Comparison of ENCODE assay signal across 11 cellular contexts in the genomic region with DNA sequence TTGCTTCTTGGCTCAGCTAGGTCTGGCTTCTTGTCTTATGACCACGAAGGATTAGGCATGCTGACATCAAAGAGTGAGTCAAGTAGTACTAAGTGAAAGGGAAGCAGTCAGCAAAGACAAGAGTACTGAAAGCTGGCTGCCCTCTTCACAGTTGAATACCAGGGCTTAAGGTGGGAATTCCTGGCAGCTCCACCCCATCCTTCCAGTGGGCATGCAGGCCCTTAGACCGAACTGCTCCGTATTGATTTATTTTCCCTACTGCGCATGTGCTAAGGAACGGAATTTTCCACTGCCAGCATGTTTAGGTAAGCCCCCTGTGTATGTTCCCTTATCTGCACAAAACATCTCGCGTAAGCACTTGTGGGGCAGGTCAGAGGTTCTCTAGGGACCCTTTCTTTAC.
DNase-seq lines count a peak whose midpoint lies in the region; TF ChIP-seq lines count a peak whose summit lies in the region.
"Had no signal": no experiment of that assay in that cellular context is flagged by ENCODE, and none has a peak within 500 bp of the region (broad histone marks: within the 10 kb centered on the region; RNA-seq: fewer than 3 reads in every experiment).

No MANE protein-coding gene starts in this region.

- H3K27me3 ChIP-seq in neuronal stem cell (ENCODE audit: control insufficient read depth in 3 of 3, insufficient read depth in 3 of 3, low read depth in 1 of 3, low read length in 3 of 3): no peaks in the 10 kb centered on the region
- no peaks in the 10 kb centered on the region for H3K27me3 ChIP-seq in transverse colon
- no peaks in the 10 kb centered on the region for H3K27me3 ChIP-seq in effector memory CD4-positive, alpha-beta T cell (replicated peaks; ENCODE audit: control insufficient read depth, insufficient read depth, low read length, poor library complexity, severe bottlenecking)
- no peaks in the 10 kb centered on the region for H3K27me3 ChIP-seq in suprapubic skin
- H3K27me3 ChIP-seq: sigmoid colon had no signal

- no peak overlapping the region for H3K4me2 ChIP-seq in neuronal stem cell (ENCODE audit: insufficient read depth, low read length, poor library complexity, severe bottlenecking)

- no CpG with 5 or more reads among the region's 7 CpGs for WGBS in neuronal stem cell (ENCODE audit: extremely low coverage in 2 of 2, insufficient read length in 2 of 2, insufficient replicate concordance in 1 of 2), 2 donors
- 50 to 58% methylated on average over 1 to 7 of the region's 7 CpGs for WGBS in transverse colon (ENCODE audit: low coverage in 1 of 2), 2 donors
- WGBS in suprapubic skin: 52% methylated on average over 7 of the region's 7 CpGs

- H3K9ac ChIP-seq in neuronal stem cell (ENCODE audit: low read depth, low read length, poor library complexity): no peak overlapping the region

- no peak for TF ChIP-seq CTCF in epithelial cell of proximal tubule (conservative IDR thresholded peaks at IDR 0.05; ENCODE audit: low read depth, low read length)
- no peak for TF ChIP-seq CTCF in transverse colon (IDR thresholded peaks at IDR 0.05)
- no peak for TF ChIP-seq CTCF in suprapubic skin (IDR thresholded peaks at IDR 0.05)

- H2BK120ac ChIP-seq in neuronal stem cell (ENCODE audit: low read depth, low read length): no peak overlapping the region

- no peak overlapping the region for H3K4me3 ChIP-seq in epithelial cell of proximal tubule (ENCODE audit: low read depth, low read length)
- no peak overlapping the region for H3K4me3 ChIP-seq in neuronal stem cell (ENCODE audit: low read length in 2 of 2)
- no peak overlapping the region for H3K4me3 ChIP-seq in transverse colon
- H3K4me3 ChIP-seq in effector memory CD4-positive, alpha-beta T cell (ENCODE audit: insufficient read depth, low read depth, low read length, poor library complexity, severe bottlenecking): no peak overlapping the region
- no peak overlapping the region for H3K4me3 ChIP-seq in suprapubic skin
- H3K4me3 ChIP-seq: sigmoid colon had no signal

- no peak overlapping the region for H2AK5ac ChIP-seq in neuronal stem cell (ENCODE audit: low read depth, low read length)

- H3K36me3 ChIP-seq in neuronal stem cell (replicated peaks in 1 of 2; ENCODE audit: control insufficient read depth in 2 of 2, insufficient read depth in 2 of 2, low read length in 2 of 2): no peaks in the 10 kb centered on the region
- no peaks in the 10 kb centered on the region for H3K36me3 ChIP-seq in transverse colon
- no peaks in the 10 kb centered on the region for H3K36me3 ChIP-seq in effector memory CD4-positive, alpha-beta T cell (ENCODE audit: control insufficient read depth, insufficient read depth, low read length)
- no peaks in the 10 kb centered on the region for H3K36me3 ChIP-seq in suprapubic skin
- H3K36me3 ChIP-seq: sigmoid colon had no signal

- no peak for TF ChIP-seq EP300 in transverse colon (IDR thresholded peaks at IDR 0.05; ENCODE audit: low read depth)
- no peak for TF ChIP-seq EP300 in suprapubic skin (IDR thresholded peaks at IDR 0.05)

- H2BK12ac ChIP-seq in neuronal stem cell (ENCODE audit: low read length): no peak overlapping the region

- no peak overlapping the region for H3K14ac ChIP-seq in neuronal stem cell (ENCODE audit: low read length)

- peak overlapping the region; percentile 2 for H2AFZ ChIP-seq in neuronal stem cell (ENCODE audit: low read length)

- H2BK5ac ChIP-seq in neuronal stem cell (ENCODE audit: low read length): no peak overlapping the region

- H3K27ac ChIP-seq in neuronal stem cell (replicated peaks; ENCODE audit: low read length): no peak overlapping the region
- H3K27ac ChIP-seq in transverse colon: no peak overlapping the region
- H3K27ac ChIP-seq in effector memory CD4-positive, alpha-beta T cell (ENCODE audit: insufficient read depth, low read length, poor library complexity, severe bottlenecking): no peak overlapping the region
- H3K27ac ChIP-seq in suprapubic skin: no peak overlapping the region
- H3K27ac ChIP-seq: sigmoid colon had no signal

- no peak overlapping the region for H4K8ac ChIP-seq in neuronal stem cell (ENCODE audit: low read depth, low read length)

- DNase-seq in GM03348 (ENCODE audit: low spot score) (peak; percentile 37), NCI-H226 (peak; percentile 72), epithelial cell of proximal tubule (ENCODE audit: low read depth) (peak; percentile 6), neuronal stem cell (ENCODE audit: low spot score) (peak; percentile 4), transverse colon (no peak), germinal center (ENCODE audit: low spot score) (no peak), suprapubic skin (ENCODE audit: low spot score in 2 of 2) (no peak)
- no peak for DNase-seq in effector memory CD4-positive, alpha-beta T cell
- DNase-seq: NCI-H510A treated with DMSO at 0.1 percent for 48 hours, sigmoid colon, T-helper 1 cell had no signal

- H3K4me1 ChIP-seq in neuronal stem cell (ENCODE audit: control insufficient read depth in 2 of 2, insufficient read depth in 1 of 2, low read depth in 1 of 2, low read length in 2 of 2): peaks cover 0 to 4% of the 10 kb centered on the region in 2 donors
- H3K4me1 ChIP-seq in transverse colon: no peaks in the 10 kb centered on the region
- no peaks in the 10 kb centered on the region for H3K4me1 ChIP-seq in effector memory CD4-positive, alpha-beta T cell (ENCODE audit: control insufficient read depth, insufficient read depth, low read length, poor library complexity, severe bottlenecking)
- H3K4me1 ChIP-seq in suprapubic skin: no peaks in the 10 kb centered on the region
- H3K4me1 ChIP-seq: sigmoid colon had no signal

- H3K23ac ChIP-seq in neuronal stem cell (ENCODE audit: low read depth, low read length, poor library complexity): no peak overlapping the region

- in situ Hi-C loops in transverse colon (cut with MboI; ENCODE audit: low pct_ligation_motif_present in 1 of 4, low pct_unique_long_range_greater_than_20kb in 1 of 4, low sequenced_read_pairs in 3 of 4): no loop called here

- peak overlapping the region; percentile 13 for H3K18ac ChIP-seq in neuronal stem cell (ENCODE audit: low read length)

- no peak overlapping the region for H2BK15ac ChIP-seq in neuronal stem cell (ENCODE audit: low read length)

- no peak overlapping the region for H3K4ac ChIP-seq in neuronal stem cell (ENCODE audit: low read length)

- TF ChIP-seq POLR2A in transverse colon (IDR thresholded peaks at IDR 0.05): no peak
- no peak for TF ChIP-seq POLR2A in suprapubic skin (IDR thresholded peaks at IDR 0.05)

- H4K91ac ChIP-seq in neuronal stem cell (ENCODE audit: low read depth, low read length, poor library complexity): no peak overlapping the region

- no peaks in the 10 kb centered on the region for H3K79me1 ChIP-seq in neuronal stem cell (ENCODE audit: low read depth, low read length)

- intact Hi-C loops in transverse colon (cut with DNase I; ENCODE audit: low total_unique reads): no loop called here

- peaks cover 0 to 2% of the 10 kb centered on the region in 2 donors for H3K9me3 ChIP-seq in neuronal stem cell (replicated peaks in 1 of 2; ENCODE audit: control insufficient read depth in 2 of 2, insufficient read depth in 1 of 2, low read depth in 1 of 2, low read length in 2 of 2)
- no peaks in the 10 kb centered on the region for H3K9me3 ChIP-seq in transverse colon
- no peaks in the 10 kb centered on the region for H3K9me3 ChIP-seq in effector memory CD4-positive, alpha-beta T cell (ENCODE audit: control insufficient read depth, low read length)
- H3K9me3 ChIP-seq in suprapubic skin: no peaks in the 10 kb centered on the region
- H3K9me3 ChIP-seq: sigmoid colon had no signal

Comparison
In these comparisons a context has a peak if more than half of its experiments do, and no peak if none do; other contexts are left out.
1. DNase-seq: peak in GM03348 (single experiment), NCI-H226 (single experiment), epithelial cell of proximal tubule (single experiment) and neuronal stem cell (single experiment); none in transverse colon (single experiment), germinal center (single experiment), effector memory CD4-positive, alpha-beta T cell (0 of 3) and suprapubic skin (0 of 2).